ENCODE assay signal across 1 cellular context in genomic region chrX:23816179-23816578, GRCh38.
TF ChIP-seq lines count a peak whose summit lies in the region.

No MANE protein-coding gene starts in this region.

TF ChIP-seq in WTC11, 78 proteins besides CTCF, POLR2A, EP300 and RAD21 (continued from another document):
- TF ChIP-seq, protein P1, sequence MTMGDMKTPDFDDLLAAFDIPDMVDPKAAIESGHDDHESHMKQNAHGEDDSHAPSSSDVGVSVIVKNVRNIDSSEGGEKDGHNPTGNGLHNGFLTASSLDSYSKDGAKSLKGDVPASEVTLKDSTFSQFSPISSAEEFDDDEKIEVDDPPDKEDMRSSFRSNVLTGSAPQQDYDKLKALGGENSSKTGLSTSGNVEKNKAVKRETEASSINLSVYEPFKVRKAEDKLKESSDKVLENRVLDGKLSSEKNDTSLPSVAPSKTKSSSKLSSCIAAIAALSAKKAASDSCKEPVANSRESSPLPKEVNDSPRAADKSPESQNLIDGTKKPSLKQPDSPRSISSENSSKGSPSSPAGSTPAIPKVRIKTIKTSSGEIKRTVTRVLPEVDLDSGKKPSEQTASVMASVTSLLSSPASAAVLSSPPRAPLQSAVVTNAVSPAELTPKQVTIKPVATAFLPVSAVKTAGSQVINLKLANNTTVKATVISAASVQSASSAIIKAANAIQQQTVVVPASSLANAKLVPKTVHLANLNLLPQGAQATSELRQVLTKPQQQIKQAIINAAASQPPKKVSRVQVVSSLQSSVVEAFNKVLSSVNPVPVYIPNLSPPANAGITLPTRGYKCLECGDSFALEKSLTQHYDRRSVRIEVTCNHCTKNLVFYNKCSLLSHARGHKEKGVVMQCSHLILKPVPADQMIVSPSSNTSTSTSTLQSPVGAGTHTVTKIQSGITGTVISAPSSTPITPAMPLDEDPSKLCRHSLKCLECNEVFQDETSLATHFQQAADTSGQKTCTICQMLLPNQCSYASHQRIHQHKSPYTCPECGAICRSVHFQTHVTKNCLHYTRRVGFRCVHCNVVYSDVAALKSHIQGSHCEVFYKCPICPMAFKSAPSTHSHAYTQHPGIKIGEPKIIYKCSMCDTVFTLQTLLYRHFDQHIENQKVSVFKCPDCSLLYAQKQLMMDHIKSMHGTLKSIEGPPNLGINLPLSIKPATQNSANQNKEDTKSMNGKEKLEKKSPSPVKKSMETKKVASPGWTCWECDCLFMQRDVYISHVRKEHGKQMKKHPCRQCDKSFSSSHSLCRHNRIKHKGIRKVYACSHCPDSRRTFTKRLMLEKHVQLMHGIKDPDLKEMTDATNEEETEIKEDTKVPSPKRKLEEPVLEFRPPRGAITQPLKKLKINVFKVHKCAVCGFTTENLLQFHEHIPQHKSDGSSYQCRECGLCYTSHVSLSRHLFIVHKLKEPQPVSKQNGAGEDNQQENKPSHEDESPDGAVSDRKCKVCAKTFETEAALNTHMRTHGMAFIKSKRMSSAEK (CRISPR knock-in tag; IDR thresholded peaks at IDR 0.05; ENCODE audit: borderline replicate concordance), result no peak
- no peak for TF ChIP-seq ZNF232 (CRISPR knock-in tag; IDR thresholded peaks at IDR 0.05)
- TF ChIP-seq TP53 (CRISPR knock-in tag; IDR thresholded peaks at IDR 0.05), result no peak
- TF ChIP-seq SMAD3 (CRISPR knock-in tag; IDR thresholded peaks at IDR 0.05; ENCODE audit: borderline replicate concordance), result no peak
- no peak for TF ChIP-seq FOXP1 (CRISPR knock-in tag; IDR thresholded peaks at IDR 0.05; ENCODE audit: borderline replicate concordance)
- TF ChIP-seq NR3C1 (CRISPR knock-in tag; conservative IDR thresholded peaks at IDR 0.05; ENCODE audit: low read depth), result no peak
